In genomic region chr5:68348447-68349222, GRCh38 we compare ENCODE assay signal across 18 cellular contexts.
A peak's percentile ranks its signal among the peaks of the same experiment; 100 is the strongest.
DNase-seq lines count a peak whose midpoint lies in the region; ATAC-seq and TF ChIP-seq lines count a peak whose summit lies in the region.
"Had no signal": no experiment of that assay in that cellular context is flagged by ENCODE, and none has a peak within 500 bp of the region (broad histone marks: within the 10 kb centered on the region; RNA-seq: fewer than 3 reads in every experiment).

No MANE protein-coding gene starts in this region.

- H3K9me3 ChIP-seq in HEK293 (ENCODE audit: control insufficient read depth, insufficient read depth, low read depth, low read length), result no peaks in the 10 kb centered on the region
- H3K9me3 ChIP-seq in psoas muscle, result no peaks in the 10 kb centered on the region
- H3K9me3 ChIP-seq in effector memory CD4-positive, alpha-beta T cell (ENCODE audit: control insufficient read depth, low read length), result no peaks in the 10 kb centered on the region
- H3K9me3 ChIP-seq: A549, Caco-2 had no signal

- 49 to 67% (median 54%) methylated on average over 2 of the region's 2 CpGs for WGBS in psoas muscle, 3 donors

- CTCF ChIA-PET in HEK293 (lab: Yijun Ruan, JAX), result interaction anchor here (0.8 kb wide), 1 partner anchor 62 kb away, joined by 3 read pairs; no protein-coding TSS in a partner anchor

- no peaks in the 10 kb centered on the region for H3K36me3 ChIP-seq in HEK293 (ENCODE audit: control insufficient read depth in 2 of 2, insufficient read depth in 1 of 2, low read length in 2 of 2)
- H3K36me3 ChIP-seq in psoas muscle (ENCODE audit: insufficient read depth in 1 of 2, low read depth in 1 of 2), result no peaks in the 10 kb centered on the region
- no peaks in the 10 kb centered on the region for H3K36me3 ChIP-seq in effector memory CD4-positive, alpha-beta T cell (ENCODE audit: control insufficient read depth, insufficient read depth, low read length)

- DNase-seq in NCI-H2029 treated with DMSO at 0.1 percent for 48 hours (lab: John Stamatoyannopoulos, UW) (peak; percentile 1), NCI-H2029 (lab: John Stamatoyannopoulos, UW) (no peak), left cardiac atrium (peak; percentile 24), psoas muscle (no peak), NCI-H2196 (lab: John Stamatoyannopoulos, UW; ENCODE audit: unreplicated experiment) (no peak)
- DNase-seq in effector memory CD4-positive, alpha-beta T cell, result no peak
- DNase-seq: AML-193; Caco-2; CD4-positive, alpha-beta T cell; HCEC 1CT; HFFc6 had no signal

- no peak overlapping the region for H3K4me3 ChIP-seq in HEK293 (ENCODE audit: low read depth, low read length)
- H3K4me3 ChIP-seq in psoas muscle, result no peak overlapping the region
- no peak overlapping the region for H3K4me3 ChIP-seq in effector memory CD4-positive, alpha-beta T cell (ENCODE audit: insufficient read depth, low read depth, low read length, poor library complexity, severe bottlenecking)
- H3K4me3 ChIP-seq: A549, GM23338 had no signal

- TF ChIP-seq CTCF in HEK293 (tag by site-specific recombination; IDR thresholded peaks at IDR 0.05) (no peak), psoas muscle (IDR thresholded peaks at IDR 0.05) (no peak)

- no peak overlapping the region for H3K27ac ChIP-seq in HEK293 (ENCODE audit: extremely low read depth, low read depth, low read length)
- H3K27ac ChIP-seq in psoas muscle, result no peak overlapping the region
- no peak overlapping the region for H3K27ac ChIP-seq in effector memory CD4-positive, alpha-beta T cell (ENCODE audit: insufficient read depth, low read length, poor library complexity, severe bottlenecking)
- H3K27ac ChIP-seq: 22Rv1, A549, C4-2B had no signal

- H3K27me3 ChIP-seq in psoas muscle (ENCODE audit: insufficient read depth in 3 of 3, low read length in 2 of 3), result no peaks in the 10 kb centered on the region
- H3K27me3 ChIP-seq in effector memory CD4-positive, alpha-beta T cell (replicated peaks; ENCODE audit: control insufficient read depth, insufficient read depth, low read length, poor library complexity, severe bottlenecking), result no peaks in the 10 kb centered on the region

- ATAC-seq in left cardiac atrium (peak; percentile 53 to 55), psoas muscle (peak; percentile 60 to 85 (median 71)), HG03354 (IDR thresholded peaks at IDR 0.05; ENCODE audit: poor library complexity, severe bottlenecking, unreplicated experiment) (no peak)
- ATAC-seq: A549, GM23338, HepG2 had no signal

- POLR2A ChIA-PET in HEK293 (lab: Yijun Ruan, JAX), result no interaction called here

- intact Hi-C loops in left cardiac atrium (cut with DNase I) (no loop called here), psoas muscle (cut with DNase I) (no loop called here)

- H3K4me1 ChIP-seq in HEK293 (ENCODE audit: control insufficient read depth, insufficient read depth, low read length), result peaks cover 5% of the 10 kb centered on the region; the same call in 1 of the 2 replicates
- H3K4me1 ChIP-seq in psoas muscle, result peaks cover 16% of the 10 kb centered on the region
- H3K4me1 ChIP-seq in effector memory CD4-positive, alpha-beta T cell (ENCODE audit: control insufficient read depth, insufficient read depth, low read length, poor library complexity, severe bottlenecking), result no peaks in the 10 kb centered on the region
- H3K4me1 ChIP-seq: Caco-2 had no signal

TF ChIP-seq in HEK293, 187 proteins besides CTCF, POLR2A, EP300 and RAD21:
- TF ChIP-seq ZBTB21 (tag by site-specific recombination; IDR thresholded peaks at IDR 0.05) (no peak), ZNF585B (tag by site-specific recombination; IDR thresholded peaks at IDR 0.05) (peak; percentile 87)

Comparison
In these comparisons a context has a peak if more than half of its experiments do, and no peak if none do; other contexts are left out.
1. DNase-seq: peak in NCI-H2029 treated with DMSO at 0.1 percent for 48 hours (single experiment) and left cardiac atrium (single experiment); none in NCI-H2029 (single experiment), psoas muscle (0 of 2), NCI-H2196 (single experiment) and effector memory CD4-positive, alpha-beta T cell (0 of 3).